17 cellular contexts compared by ENCODE assay signal in the genomic region with DNA sequence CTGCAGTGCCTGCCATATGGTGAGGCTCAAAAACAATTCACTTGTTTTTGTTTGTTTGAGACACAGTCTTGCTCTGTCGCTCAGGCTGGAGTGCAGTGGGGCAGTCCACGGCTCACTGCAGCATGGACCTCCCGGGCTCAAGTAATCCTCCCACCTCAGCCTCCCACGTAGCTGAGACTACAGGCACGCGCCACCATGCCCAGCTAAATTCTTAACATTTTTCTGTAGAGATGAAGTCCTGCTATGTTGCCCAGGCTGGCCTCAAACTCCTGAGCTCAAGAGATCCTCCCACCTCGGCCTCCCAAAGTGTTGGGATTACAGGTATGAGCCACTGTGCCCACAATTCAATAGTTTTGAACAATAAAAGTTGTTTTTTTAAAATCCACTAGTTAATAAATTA. TPM values are rescaled to one million over a fixed set of nuclear protein-coding genes. Genes with fewer than 3 reads are reported as not detected.
DNase-seq lines count a peak whose midpoint lies in the region; TF ChIP-seq lines count a peak whose summit lies in the region.
"Had no signal": no experiment of that assay in that cellular context is flagged by ENCODE, and none has a peak within 500 bp of the region (broad histone marks: within the 10 kb centered on the region; RNA-seq: fewer than 3 reads in every experiment).

No MANE protein-coding gene starts in this region.

- H3K9me3 ChIP-seq in colonic mucosa (no peaks in the 10 kb centered on the region), mucosa of rectum (ENCODE audit: control insufficient read depth in 2 of 2, low read length in 2 of 2) (no peaks in the 10 kb centered on the region), tibial artery (no peaks in the 10 kb centered on the region)

- H3K4me3 ChIP-seq in colonic mucosa (no peak overlapping the region), mucosa of rectum (ENCODE audit: low read length in 2 of 2) (no peak overlapping the region), tibial artery (no peak overlapping the region)

- H3K27ac ChIP-seq in colonic mucosa = peak overlapping the region; percentile 94
- H3K27ac ChIP-seq in mucosa of rectum (ENCODE audit: low read depth in 2 of 2, low read length in 2 of 2) = peak overlapping the region; percentile 98 to 99
- peak overlapping the region; percentile 96 to 100 for H3K27ac ChIP-seq in tibial artery

- H3K9ac ChIP-seq in colonic mucosa (ENCODE audit: low read depth in 2 of 2, low read length in 2 of 2) = peak overlapping the region in 1 of 2 donors; percentile 34
- peak overlapping the region in 1 of 2 donors; percentile 85 for H3K9ac ChIP-seq in mucosa of rectum (ENCODE audit: low read depth in 1 of 2, low read length in 2 of 2)

- intact Hi-C loops in colonic mucosa (cut with DNase I) = no loop called here
- intact Hi-C loops in tibial artery (cut with DNase I; ENCODE audit: low total_unique reads) = loop anchor here (5.0 kb wide), 5 partner anchors 39 to 171 kb away; a partner anchor contains a TSS

- TF ChIP-seq CTCF in colonic mucosa (IDR thresholded peaks at IDR 0.05) = no peak
- TF ChIP-seq CTCF in tibial artery (IDR thresholded peaks at IDR 0.05) = no peak

- peak; percentile 58 for DNase-seq in NCI-H82 (lab: John Stamatoyannopoulos, UW)
- no peak for DNase-seq in NCI-H82 treated with DMSO at 0.1 percent for 48 hours (lab: John Stamatoyannopoulos, UW; ENCODE audit: unreplicated experiment)
- peak; percentile 34 for DNase-seq in colonic mucosa
- no peak for DNase-seq in tibial artery
- DNase-seq in MV-4-11 (lab: John Stamatoyannopoulos, UW) = no peak
- no peak for DNase-seq in LoVo (ENCODE audit: low spot score)
- DNase-seq in KG1 (lab: John Stamatoyannopoulos, UW) = no peak
- DNase-seq: 8988T; activated CD4-positive, alpha-beta T cell treated with anti-CD3 and anti-CD28 coated beads, Interleukin-2, amount 10 ng/mL, durations not matched to agents 24 days and 14 days; activated CD8-positive, alpha-beta memory T cell treated with anti-CD3 and anti-CD28 coated beads, Interleukin-2, amount 50 U/mL, for 48 hours; GF-D8; NCI-H2029 treated with DMSO at 0.1 percent for 48 hours; NCI-H524 treated with DMSO at 0.1 percent for 48 hours; OCI-M1; stimulated activated CD4-positive, alpha-beta T cell treated with anti-CD3 and anti-CD28 coated beads, Interleukin-4, amount 100 ng/mL, for 4 hours; stimulated activated CD8-positive, alpha-beta memory T cell treated with anti-CD3 and anti-CD28 coated beads, Interleukin-4, amount 100 ng/mL, for 48 hours had no signal

- H3K4me1 ChIP-seq in colonic mucosa (peaks cover 19% of the 10 kb centered on the region), mucosa of rectum (ENCODE audit: control insufficient read depth in 2 of 2, insufficient read depth in 2 of 2, low read length in 2 of 2) (peaks cover 23 to 43% of the 10 kb centered on the region in 2 donors), tibial artery (peaks cover 0 to 29% (median 7%) of the 10 kb centered on the region in 4 donors)

- H3K36me3 ChIP-seq in colonic mucosa (no peaks in the 10 kb centered on the region), mucosa of rectum (ENCODE audit: control insufficient read depth in 2 of 2, insufficient read depth in 2 of 2, low read length in 2 of 2) (no peaks in the 10 kb centered on the region), tibial artery (no peaks in the 10 kb centered on the region)

- H3K27me3 ChIP-seq in colonic mucosa (no peaks in the 10 kb centered on the region), mucosa of rectum (ENCODE audit: control insufficient read depth in 2 of 2, insufficient read depth in 2 of 2, low read length in 2 of 2) (no peaks in the 10 kb centered on the region), tibial artery (no peaks in the 10 kb centered on the region)

RNA-seq across cellular contexts. Expression of a gene that starts 1.8 kb away (rescaled TPM):
- 100 to 1,000 TPM; 112 to 166 TPM for total RNA-seq in colonic mucosa

Comparison
In these comparisons a context has a peak if more than half of its experiments do, and no peak if none do; other contexts are left out.
1. DNase-seq: peak in NCI-H82 (single experiment) and colonic mucosa (single experiment); none in NCI-H82 treated with DMSO at 0.1 percent for 48 hours (single experiment), tibial artery (0 of 2), MV-4-11 (single experiment), LoVo (single experiment) and KG1 (single experiment).
2. Peak in every context shown above with its lines, with median percentiles within 50 percentile points of each other: H3K27ac ChIP-seq.